In genomic region chr18:3597978-3598365, GRCh38 we compare ENCODE assay signal across 8 cellular contexts.
DNase-seq lines count a peak whose midpoint lies in the region; ATAC-seq, FAIRE-seq and TF ChIP-seq lines count a peak whose summit lies in the region.
"Not testable (repeated sequence)": the region's sequence is repeated elsewhere in the genome, so short reads cannot be mapped to it uniquely, and the experiment has no call there.

No MANE protein-coding gene starts in this region.

- TF ChIP-seq RAD21 in K562 (CRISPR knock-in tag; conservative IDR thresholded peaks at IDR 0.05 in 1 of 2, IDR thresholded peaks at IDR 0.05 in 1 of 2), result not testable (repeated sequence)

- not testable (repeated sequence) for DNase-seq in CD8-positive, alpha-beta memory T cell; RWPE1 (ENCODE audit: low spot score); activated CD8-positive, alpha-beta memory T cell treated with anti-CD3 and anti-CD28 coated beads, Interleukin-2, amount 10 ng/mL, durations not matched to agents 7 days and 5 days; K562 (ENCODE audit: extremely low read depth in 1 of 4, low spot score in 3 of 4); esophagus muscularis mucosa (ENCODE audit: extremely low spot score); prostate gland (ENCODE audit: low spot score); tibial artery

- peak overlapping the region; percentile 38 to 100 (median 98) for H3K27ac Mint-ChIP-seq in CD8-positive, alpha-beta memory T cell
- H3K27ac Mint-ChIP-seq in activated CD8-positive, alpha-beta memory T cell treated with anti-CD3 and anti-CD28 coated beads, Interleukin-2, amount 10 ng/mL, durations not matched to agents 7 days and 5 days, result peak overlapping the region; percentile 94

- H3K27me3 Mint-ChIP-seq in CD8-positive, alpha-beta memory T cell; activated CD8-positive, alpha-beta memory T cell treated with anti-CD3 and anti-CD28 coated beads, Interleukin-2, amount 10 ng/mL, durations not matched to agents 7 days and 5 days: not testable (repeated sequence)

- WGBS in K562 (ENCODE audit: insufficient coverage, low coverage, missing lambda C conversion rate), result 54% methylated on average over 10 of the region's 10 CpGs
- whole genome bisulfite sequencing in esophagus muscularis mucosa, result 86% methylated on average over 10 of the region's 10 CpGs
- WGBS in prostate gland, result 74% methylated on average over 10 of the region's 10 CpGs

- H3K9me1 ChIP-seq in K562 (ENCODE audit: control insufficient read depth, insufficient read depth, low read length), result not testable (repeated sequence)

- H3K36me3 Mint-ChIP-seq in CD8-positive, alpha-beta memory T cell, result peaks cover 3 to 41% (median 4%) of the 10 kb centered on the region in 3 donors
- peaks cover 21% of the 10 kb centered on the region for H3K36me3 Mint-ChIP-seq in activated CD8-positive, alpha-beta memory T cell treated with anti-CD3 and anti-CD28 coated beads, Interleukin-2, amount 10 ng/mL, durations not matched to agents 7 days and 5 days

- peak overlapping the region; percentile 84; the same call in 1 of the 2 replicates for H2AFZ ChIP-seq in K562 (ENCODE audit: low read depth, low read length)

- H3K4me2 ChIP-seq in K562 (ENCODE audit: insufficient read depth, low read length), result peak overlapping the region; percentile 91

- POLR2A ChIA-PET in CD8-positive, alpha-beta memory T cell (lab: Charles Lee), result interaction anchor here (2.2 kb wide), 1 partner anchor 140 kb away, joined by 7 read pairs; no protein-coding TSS in a partner anchor
- POLR2A ChIA-PET in RWPE1 (lab: Yijun Ruan, JAX; ENCODE audit: low non-redundant PET), result interaction anchor here (0.8 kb wide), 1 partner anchor 320 kb away, joined by 15 read pairs; no protein-coding TSS in a partner anchor
- POLR2A ChIA-PET in K562 (lab: Yijun Ruan, JAX), result interaction anchor here (0.6 to 2.3 kb wide), 9 partner anchors 8 to 210 kb away, joined by 3 to 11 read pairs (median 4); no protein-coding TSS in a partner anchor

- not testable (repeated sequence) for H3K4me3 ChIP-seq in CD8-positive, alpha-beta memory T cell (ENCODE audit: low read length); K562; esophagus muscularis mucosa; muscle layer of colon (ENCODE audit: low read depth in 1 of 2, low read length in 2 of 2); prostate gland; tibial artery

- intact Hi-C loops in K562 (cut with micrococcal nuclease); esophagus muscularis mucosa (cut with DNase I): not testable (repeated sequence)
- intact Hi-C loops in prostate gland (cut with DNase I), result loop anchor here (5.0 kb wide), 1 partner anchor 441 kb away; no protein-coding TSS in a partner anchor
- intact Hi-C loops in tibial artery (cut with DNase I; ENCODE audit: low total_unique reads), result loop anchor here (10.0 kb wide), 1 partner anchor 67 kb away; no protein-coding TSS in a partner anchor

- H3K9ac ChIP-seq in K562 (ENCODE audit: insufficient read depth in 1 of 2, low read depth in 2 of 2, low read length in 2 of 2), result peak overlapping the region; percentile 84 to 93; a peak in 3 of 4 replicates
- not testable (repeated sequence) for H3K9ac ChIP-seq in muscle layer of colon (ENCODE audit: low read length)

- CTCF ChIA-PET in CD8-positive, alpha-beta memory T cell (lab: Charles Lee), result interaction anchor here (1.9 to 7.2 kb wide), 2 partner anchors 143 to 150 kb away, joined by 4 to 100 read pairs; no protein-coding TSS in a partner anchor
- CTCF ChIA-PET in RWPE1 (lab: Yijun Ruan, JAX), result interaction anchor here (0.8 kb wide), 1 partner anchor 68 kb away, joined by 6 read pairs; no protein-coding TSS in a partner anchor
- CTCF ChIA-PET in activated CD8-positive, alpha-beta memory T cell treated with anti-CD3 and anti-CD28 coated beads, Interleukin-2, amount 10 ng/mL, durations not matched to agents 7 days and 5 days (lab: Charles Lee), result interaction anchor here (1.0 to 4.7 kb wide), 4 partner anchors 8 to 145 kb away, joined by 4 to 33 read pairs (median 4); no protein-coding TSS in a partner anchor
- CTCF ChIA-PET in K562 (lab: Yijun Ruan, JAX; ENCODE audit: low intra/inter-chr PET ratio), result interaction anchor here (1.1 kb wide), 1 partner anchor 272 kb away, joined by 3 read pairs; no protein-coding TSS in a partner anchor

- peaks cover 43% of the 10 kb centered on the region for H3K4me1 ChIP-seq in CD8-positive, alpha-beta memory T cell (ENCODE audit: insufficient read depth, low read length)
- H3K4me1 ChIP-seq in K562 (replicated peaks in 1 of 2; ENCODE audit: control insufficient read depth in 2 of 2, insufficient read depth in 2 of 2, low read length in 2 of 2), result peaks cover 68 to 71% of the 10 kb centered on the region in 2 experiments
- peaks cover 44 to 58% (median 54%) of the 10 kb centered on the region in 4 donors for H3K4me1 ChIP-seq in esophagus muscularis mucosa
- peaks cover 45% of the 10 kb centered on the region for H3K4me1 ChIP-seq in muscle layer of colon (ENCODE audit: insufficient read depth, low read length)
- H3K4me1 ChIP-seq in prostate gland (replicated peaks), result not testable (repeated sequence)
- peaks cover 0 to 48% (median 41%) of the 10 kb centered on the region in 4 donors for H3K4me1 ChIP-seq in tibial artery

- not testable (repeated sequence) for H3K9me3 ChIP-seq in CD8-positive, alpha-beta memory T cell (ENCODE audit: low read length); K562 (replicated peaks; ENCODE audit: control insufficient read depth, insufficient read depth, low read depth, low read length); esophagus muscularis mucosa; muscle layer of colon (ENCODE audit: low read length); prostate gland; tibial artery

- not testable (repeated sequence) for TF ChIP-seq CTCF in RWPE1 (conservative IDR thresholded peaks at IDR 0.05; ENCODE audit: low read depth); K562 (IDR thresholded peaks at IDR 0.05 in 2 of 3, conservative IDR thresholded peaks at IDR 0.05 in 1 of 3; ENCODE audit: insufficient read depth in 2 of 3, low read depth in 1 of 3, low read length in 3 of 3); esophagus muscularis mucosa (IDR thresholded peaks at IDR 0.05); prostate gland (IDR thresholded peaks at IDR 0.05); tibial artery (IDR thresholded peaks at IDR 0.05)

- peak overlapping the region in 6 of 7 donors; percentile 11 to 96 (median 46) for H3K4me3 Mint-ChIP-seq in CD8-positive, alpha-beta memory T cell
- H3K4me3 Mint-ChIP-seq in activated CD8-positive, alpha-beta memory T cell treated with anti-CD3 and anti-CD28 coated beads, Interleukin-2, amount 10 ng/mL, durations not matched to agents 7 days and 5 days, result not testable (repeated sequence)

- not testable (repeated sequence) for FAIRE-seq in K562 (lab: Jason Lieb, UNC)

- TF ChIP-seq POLR2A in K562 (conservative IDR thresholded peaks at IDR 0.05); esophagus muscularis mucosa (IDR thresholded peaks at IDR 0.05; ENCODE audit: low read depth); prostate gland (IDR thresholded peaks at IDR 0.05): not testable (repeated sequence)

- H3K27ac ChIP-seq in CD8-positive, alpha-beta memory T cell (ENCODE audit: low read depth, low read length), result peak overlapping the region; percentile 95
- H3K27ac ChIP-seq in RWPE1 (peak overlapping the region; percentile 98; the same call in 1 of the 2 replicates), K562 (ENCODE audit: extremely low read depth, low read depth, low read length) (peak overlapping the region; percentile 94), esophagus muscularis mucosa (replicated peaks in 1 of 4) (peak overlapping the region; percentile 89 to 97 (median 96)), muscle layer of colon (ENCODE audit: low read depth, low read length) (peak overlapping the region; percentile 99), prostate gland (peak overlapping the region; percentile 95 to 96), tibial artery (peak overlapping the region; percentile 88 to 90)

- not testable (repeated sequence) for H3K27me3 ChIP-seq in CD8-positive, alpha-beta memory T cell (ENCODE audit: insufficient read depth, low read length, poor library complexity, severe bottlenecking); K562 (ENCODE audit: control insufficient read depth in 2 of 2, insufficient read depth in 2 of 2, low read length in 2 of 2); esophagus muscularis mucosa; muscle layer of colon (ENCODE audit: control insufficient read depth in 1 of 2, insufficient read depth in 2 of 2, low read length in 2 of 2); prostate gland (replicated peaks; ENCODE audit: insufficient read depth); tibial artery

- ATAC-seq in activated CD8-positive, alpha-beta memory T cell treated with anti-CD3 and anti-CD28 coated beads, Interleukin-2, amount 10 ng/mL, durations not matched to agents 7 days and 5 days; K562: not testable (repeated sequence)

- peaks cover 44 to 61% (median 48%) of the 10 kb centered on the region in 3 donors for H3K4me1 Mint-ChIP-seq in CD8-positive, alpha-beta memory T cell
- H3K4me1 Mint-ChIP-seq in activated CD8-positive, alpha-beta memory T cell treated with anti-CD3 and anti-CD28 coated beads, Interleukin-2, amount 10 ng/mL, durations not matched to agents 7 days and 5 days, result peaks cover 35% of the 10 kb centered on the region

- in situ Hi-C loops in K562 (cut with MboI), result loop anchor here (5.0 kb wide), 1 partner anchor 146 kb away; the partner anchor contains the start of gene TGIF1

- H3K36me3 ChIP-seq in CD8-positive, alpha-beta memory T cell (ENCODE audit: insufficient read depth, low read length); K562 (ENCODE audit: control insufficient read depth, insufficient read depth, low read length); esophagus muscularis mucosa; muscle layer of colon (ENCODE audit: insufficient read depth, low read length); prostate gland; tibial artery: not testable (repeated sequence)

- TF ChIP-seq EP300 in K562 (IDR thresholded peaks at IDR 0.05; ENCODE audit: low read length); esophagus muscularis mucosa (IDR thresholded peaks at IDR 0.05): not testable (repeated sequence)

- H4K20me1 ChIP-seq in K562 (replicated peaks; ENCODE audit: control insufficient read depth, insufficient read depth, low read length), result not testable (repeated sequence)

- BruUV-seq in K562 (replicated peaks; lab: Mats Ljungman, UMichigan), result not testable (repeated sequence)

- not testable (repeated sequence) for H3K9me3 Mint-ChIP-seq in CD8-positive, alpha-beta memory T cell; activated CD8-positive, alpha-beta memory T cell treated with anti-CD3 and anti-CD28 coated beads, Interleukin-2, amount 10 ng/mL, durations not matched to agents 7 days and 5 days (ENCODE audit: low read depth)

- peaks cover 48% of the 10 kb centered on the region for H3K79me2 ChIP-seq in K562 (ENCODE audit: control insufficient read depth, insufficient read depth, low read length)
